Comparison of ENCODE assay signal across 14 cellular contexts in the genomic region with DNA sequence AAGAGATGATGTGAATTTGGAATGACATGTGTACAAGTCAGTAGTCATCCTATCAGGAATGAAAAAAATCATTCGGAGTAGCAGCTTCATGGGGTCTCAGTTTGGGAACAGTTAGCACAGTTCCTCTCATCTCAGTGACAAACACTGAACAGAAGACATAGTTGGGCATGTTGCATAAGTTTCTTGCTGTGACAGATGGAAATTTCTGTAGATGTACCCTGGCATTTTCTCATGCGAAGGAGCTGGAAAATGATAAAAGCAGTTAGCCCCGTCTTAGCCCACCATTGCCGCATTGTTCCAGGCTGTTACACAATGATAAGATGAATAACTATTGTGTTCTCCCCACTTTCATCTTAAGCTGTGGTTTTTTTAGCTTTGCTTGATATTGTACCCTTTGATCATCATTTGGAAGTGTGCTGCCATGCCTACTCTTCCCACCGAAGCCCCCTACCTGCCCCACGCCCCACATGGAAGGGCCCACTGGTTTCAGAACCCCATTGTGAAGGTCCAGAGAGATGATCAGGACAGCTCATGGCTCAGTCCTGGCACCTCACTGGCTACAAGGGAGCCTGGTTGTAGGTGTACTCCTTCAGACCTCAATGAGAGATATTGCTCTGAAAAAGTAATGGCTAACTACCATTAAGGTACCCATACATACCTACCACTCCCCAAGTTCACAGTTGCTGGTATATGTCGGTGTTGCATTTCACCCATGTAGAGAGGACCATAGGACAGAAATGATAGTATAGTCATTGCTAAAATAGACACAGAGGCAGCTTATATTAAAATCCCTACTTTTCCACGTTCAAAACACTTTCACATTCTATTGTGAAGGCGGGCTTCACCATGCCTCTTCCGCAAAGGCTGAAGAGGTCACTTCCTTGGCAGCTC. TPM values are rescaled to one million over a fixed set of nuclear protein-coding genes. Genes with fewer than 3 reads are reported as not detected.
DNase-seq lines count a peak whose midpoint lies in the region; ATAC-seq and TF ChIP-seq lines count a peak whose summit lies in the region.
"Had no signal": no experiment of that assay in that cellular context is flagged by ENCODE, and none has a peak within 500 bp of the region (broad histone marks: within the 10 kb centered on the region; RNA-seq: fewer than 3 reads in every experiment).

No MANE protein-coding gene starts in this region.

- no peak overlapping the region for H3K27ac ChIP-seq in CD8-positive, alpha-beta T cell (ENCODE audit: low read depth, low read length)
- H3K27ac ChIP-seq in mesodermal cell (ENCODE audit: low read depth, low read length, severe bottlenecking) (peak overlapping the region; percentile 85), Peyer's patch (no peak overlapping the region)
- H3K27ac ChIP-seq: C4-2B, stomach had no signal

- H3K27ac Mint-ChIP-seq in CD8-positive, alpha-beta T cell: peak overlapping the region; percentile 87
- peak overlapping the region; percentile 95 to 97 for H3K27ac Mint-ChIP-seq in T-cell
- peak overlapping the region; percentile 99 for H3K27ac Mint-ChIP-seq in activated naive CD4-positive, alpha-beta T cell treated with anti-CD3 and anti-CD28 coated beads for 36 hours
- H3K27ac Mint-ChIP-seq: progenitor cell of endocrine pancreas had no signal

- intact Hi-C loops in CD8-positive, alpha-beta T cell (cut with DNase I, micrococcal nuclease): no loop called here
- intact Hi-C loops in activated naive CD4-positive, alpha-beta T cell treated with anti-CD3 and anti-CD28 coated beads for 36 hours (cut with micrococcal nuclease): loop anchor here (1.0 to 2.0 kb wide), 4 partner anchors 10 to 1020 kb away; a partner anchor contains a TSS

- H3K9me3 ChIP-seq in CD8-positive, alpha-beta T cell (ENCODE audit: low read length): no peaks in the 10 kb centered on the region
- no peaks in the 10 kb centered on the region for H3K9me3 ChIP-seq in mesodermal cell (ENCODE audit: control insufficient read depth, low read length)
- peaks cover 0 to 3% (median 0%) of the 10 kb centered on the region in 4 donors for H3K9me3 ChIP-seq in Peyer's patch
- H3K9me3 ChIP-seq: stomach had no signal

- peaks cover 20% of the 10 kb centered on the region for H3K36me3 ChIP-seq in CD8-positive, alpha-beta T cell (ENCODE audit: insufficient read depth, low read length)
- peaks cover 90% of the 10 kb centered on the region for H3K36me3 ChIP-seq in mesodermal cell (ENCODE audit: control insufficient read depth, insufficient read depth, low read length)
- H3K36me3 ChIP-seq in Peyer's patch: peaks cover 0 to 92% (median 0%) of the 10 kb centered on the region in 3 donors

- peak in 1 of 7 experiments; percentile 46 for DNase-seq in CD8-positive, alpha-beta T cell
- DNase-seq in T-cell: no peak
- no peak for DNase-seq in activated naive CD4-positive, alpha-beta T cell treated with anti-CD3 and anti-CD28 coated beads for 36 hours
- no peak for DNase-seq in Peyer's patch
- DNase-seq in Kasumi-1 (lab: John Stamatoyannopoulos, UW): no peak
- DNase-seq in cerebellar cortex (ENCODE audit: low spot score): no peak
- DNase-seq: cerebellar nuclear complex, NCI-H2029 treated with DMSO at 0.1 percent for 48 hours, NCI-H774, stomach had no signal

- peaks cover 59% of the 10 kb centered on the region for H3K4me1 ChIP-seq in CD8-positive, alpha-beta T cell (ENCODE audit: insufficient read depth, low read length)
- H3K4me1 ChIP-seq in mesodermal cell (ENCODE audit: control insufficient read depth, insufficient read depth, low read length, poor library complexity, severe bottlenecking) (peaks cover 18% of the 10 kb centered on the region), Peyer's patch (no peaks in the 10 kb centered on the region)
- H3K4me1 ChIP-seq: stomach had no signal

- POLR2A ChIA-PET in CD8-positive, alpha-beta T cell (lab: Charles Lee): interaction anchor here (0.7 to 1.1 kb wide), 4 partner anchors 14 to 37 kb away, joined by 3 to 4 read pairs (median 3); no protein-coding TSS in a partner anchor
- POLR2A ChIA-PET in T-cell (lab: Charles Lee): no interaction called here

- WGBS in mesodermal cell (ENCODE audit: insufficient coverage in 2 of 2), 2 experiments: 88 to 95% methylated on average over 6 to 7 of the region's 10 CpGs

- ATAC-seq in CD8-positive, alpha-beta T cell: no peak
- peak in 1 of 4 experiments; percentile 20 for ATAC-seq in T-cell (replicated peaks in 1 of 4)
- ATAC-seq in GM21619 (IDR thresholded peaks at IDR 0.05; ENCODE audit: unreplicated experiment): no peak

- peak overlapping the region; percentile 38 for H3K4me3 Mint-ChIP-seq in CD8-positive, alpha-beta T cell
- peak overlapping the region; percentile 28 to 52 (median 49) for H3K4me3 Mint-ChIP-seq in T-cell
- peak overlapping the region; percentile 59 for H3K4me3 Mint-ChIP-seq in activated naive CD4-positive, alpha-beta T cell treated with anti-CD3 and anti-CD28 coated beads for 36 hours

- H3K4me3 ChIP-seq in CD8-positive, alpha-beta T cell (ENCODE audit: low read depth, low read length): no peak overlapping the region
- H3K4me3 ChIP-seq in mesodermal cell (ENCODE audit: extremely low read depth, insufficient read depth, low read length, poor library complexity, severe bottlenecking) (no peak overlapping the region), Peyer's patch (no peak overlapping the region)
- H3K4me3 ChIP-seq: stomach had no signal

- no peak for TF ChIP-seq CTCF in CD8-positive, alpha-beta T cell (IDR thresholded peaks at IDR 0.05)
- TF ChIP-seq CTCF in Peyer's patch (IDR thresholded peaks at IDR 0.05): no peak

- no peaks in the 10 kb centered on the region for H3K27me3 Mint-ChIP-seq in CD8-positive, alpha-beta T cell (ENCODE audit: low read depth)
- H3K27me3 Mint-ChIP-seq in T-cell: no peaks in the 10 kb centered on the region
- H3K27me3 Mint-ChIP-seq in activated naive CD4-positive, alpha-beta T cell treated with anti-CD3 and anti-CD28 coated beads for 36 hours (ENCODE audit: low read depth): no peaks in the 10 kb centered on the region
- H3K27me3 Mint-ChIP-seq: progenitor cell of endocrine pancreas had no signal

- H3K9me3 Mint-ChIP-seq in CD8-positive, alpha-beta T cell: peaks cover 6% of the 10 kb centered on the region
- H3K9me3 Mint-ChIP-seq in T-cell: peaks cover 4 to 8% (median 6%) of the 10 kb centered on the region in 3 donors
- H3K9me3 Mint-ChIP-seq in activated naive CD4-positive, alpha-beta T cell treated with anti-CD3 and anti-CD28 coated beads for 36 hours: peaks cover 12% of the 10 kb centered on the region

- TF ChIP-seq POLR2A in Peyer's patch (IDR thresholded peaks at IDR 0.05): no peak

- H3K36me3 Mint-ChIP-seq in CD8-positive, alpha-beta T cell: peaks cover 73% of the 10 kb centered on the region
- H3K36me3 Mint-ChIP-seq in T-cell: peaks cover 67% of the 10 kb centered on the region
- H3K36me3 Mint-ChIP-seq in activated naive CD4-positive, alpha-beta T cell treated with anti-CD3 and anti-CD28 coated beads for 36 hours (ENCODE audit: low read depth): peaks cover 79% of the 10 kb centered on the region

- H3K27me3 ChIP-seq in CD8-positive, alpha-beta T cell (ENCODE audit: insufficient read depth, low read length): no peaks in the 10 kb centered on the region
- no peaks in the 10 kb centered on the region for H3K27me3 ChIP-seq in Peyer's patch
- H3K27me3 ChIP-seq: stomach had no signal

- CTCF ChIA-PET in CD8-positive, alpha-beta T cell (lab: Charles Lee): interaction anchor here (0.7 to 4.4 kb wide), 6 partner anchors 9 to 53 kb away, joined by 3 to 30 read pairs (median 5); no protein-coding TSS in a partner anchor
- CTCF ChIA-PET in T-cell (lab: Charles Lee): interaction anchor here in 1 of 2 donors (0.6 kb wide), 1 partner anchor 167 kb away, joined by 6 read pairs; no protein-coding TSS in a partner anchor
- CTCF ChIA-PET in activated naive CD4-positive, alpha-beta T cell treated with anti-CD3 and anti-CD28 coated beads for 36 hours (lab: Charles Lee): interaction anchor here (1.1 to 1.4 kb wide), 3 partner anchors 17 to 202 kb away, joined by 4 to 5 read pairs (median 4); no protein-coding TSS in a partner anchor

- peaks cover 68% of the 10 kb centered on the region for H3K4me1 Mint-ChIP-seq in CD8-positive, alpha-beta T cell (ENCODE audit: low read depth)
- peaks cover 60 to 71% (median 69%) of the 10 kb centered on the region in 3 donors for H3K4me1 Mint-ChIP-seq in T-cell
- H3K4me1 Mint-ChIP-seq in activated naive CD4-positive, alpha-beta T cell treated with anti-CD3 and anti-CD28 coated beads for 36 hours (ENCODE audit: low read depth): peaks cover 84% of the 10 kb centered on the region

RNA-seq across cellular contexts. Expression of a gene that starts 38.8 kb away (rescaled TPM):
- total RNA-seq in CD8-positive, alpha-beta T cell: 100 to 1,000 TPM; 169 to 174 TPM
- total RNA-seq in T-cell (10 to 100 TPM; 78.8 to 97.0 (median 84.1) TPM), Peyer's patch (10 to 100 TPM; 38.0 to 85.8 (median 63.5) TPM)
- 100 to 1,000 TPM; 350 to 358 TPM for total RNA-seq in activated naive CD4-positive, alpha-beta T cell treated with anti-CD3 and anti-CD28 coated beads for 36 hours
- 103 TPM for polyA plus RNA-seq in mesodermal cell (2013, experiment 1 of 2)
- polyA plus RNA-seq in mesodermal cell (2013, experiment 2 of 2): 95.3 TPM
